ENCODE assay signal across 29 cellular contexts in the genomic region with DNA sequence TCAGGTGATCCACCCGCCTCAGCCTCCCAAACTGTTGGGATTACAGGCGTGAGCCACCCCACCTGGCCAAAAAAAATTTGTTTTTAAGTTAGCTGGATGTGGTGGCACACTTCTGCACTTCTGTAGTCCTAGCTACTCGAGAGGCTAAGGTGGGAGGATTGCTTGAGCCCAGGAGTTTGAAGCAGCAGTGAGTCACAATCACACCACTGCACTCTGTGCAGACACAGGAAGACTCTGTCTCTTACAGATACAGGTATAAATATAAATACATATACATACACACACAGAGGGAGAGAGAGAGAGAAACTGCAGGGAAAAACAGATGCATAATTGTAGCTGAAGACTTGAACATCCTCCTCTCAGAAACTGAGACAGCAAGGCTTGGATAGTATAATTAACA.
"Had no signal": no experiment of that assay in that cellular context is flagged by ENCODE, and none has a peak within 500 bp of the region (broad histone marks: within the 10 kb centered on the region; RNA-seq: fewer than 3 reads in every experiment).

No MANE protein-coding gene starts in this region.

- H3K27me3 Mint-ChIP-seq: activated CD4-positive, alpha-beta T cell treated with anti-CD3 and anti-CD28 coated beads, Interleukin-2, amount 10 ng/mL, durations not matched to agents 24 days and 14 days had no signal

- H3K27ac ChIP-seq: adrenal gland, body of pancreas, breast epithelium had no signal

- H3K36me3 ChIP-seq: adrenal gland, breast epithelium had no signal

- DNase-seq: activated CD4-positive, alpha-beta T cell treated with anti-CD3 and anti-CD28 coated beads, Interleukin-2, amount 10 ng/mL, durations not matched to agents 24 days and 14 days; activated CD4-positive, alpha-beta T cell treated with anti-CD3 and anti-CD28 coated beads, Interleukin-2, amount 50 U/mL, for 4 hours; activated CD8-positive, alpha-beta memory T cell treated with anti-CD3 and anti-CD28 coated beads, Interleukin-2, amount 50 U/mL, for 4 hours; activated gamma-delta T cell treated with Interleukin-2 at 50 U/mL for 16 hours; activated naive CD4-positive, alpha-beta T cell treated with anti-CD3 and anti-CD28 coated beads for 36 hours; activated T-cell treated with anti-CD3 and anti-CD28 coated beads for 4 hours; activated T-cell treated with anti-CD3 and anti-CD28 coated beads, Interleukin-2, amount 50 U/mL, for 4 hours; adrenal gland; body of pancreas; caudate nucleus; cerebellar nuclear complex; Kasumi-1; KG1; MM.1S; MV-4-11; NCI-H1092; NCI-H1436 treated with DMSO at 0.1 percent for 48 hours; NCI-H1694 treated with DMSO at 0.1 percent for 48 hours; NCI-H2029; NCI-H510A; NCI-H526; NCI-H748 treated with DMSO at 0.1 percent for 48 hours; NK-92 treated with Interleukin-12 subunit alpha and Interleukin-12 subunit beta, amount 100 ng/mL, for 24 hours; SIG-M5; SW 1271; T-helper 1 cell had no signal

- H3K4me1 ChIP-seq: adrenal gland, body of pancreas, breast epithelium had no signal

- ATAC-seq: activated T-cell treated with anti-CD3 and anti-CD28 coated beads, Interleukin-2, amount 50 U/mL, for 4 hours; body of pancreas had no signal

- H3K4me3 ChIP-seq: adrenal gland, body of pancreas, breast epithelium had no signal

- H3K27ac Mint-ChIP-seq: activated CD4-positive, alpha-beta T cell treated with anti-CD3 and anti-CD28 coated beads, Interleukin-2, amount 10 ng/mL, durations not matched to agents 24 days and 14 days; activated naive CD4-positive, alpha-beta T cell treated with anti-CD3 and anti-CD28 coated beads for 36 hours; activated naive CD4-positive, alpha-beta T cell treated with anti-CD3 and anti-CD28 coated beads, Interleukin-2, amount 50 U/mL, for 72 hours; activated T-helper 1 cell treated with anti-CD3 and anti-CD28 coated beads, Interleukin-12 subunit alpha, Interleukin-12 subunit beta, Interleukin-2, Interleukin-4 antibody, amounts not matched to agents 30 ng/mL and 10 ng/mL and 1 ng/mL, durations not matched to agents 14 hours and 24 hours and 36 hours had no signal

- H3K27me3 ChIP-seq: adrenal gland, body of pancreas, breast epithelium had no signal

- H3K9me3 ChIP-seq: adrenal gland, body of pancreas, breast epithelium had no signal

- H3K4me3 Mint-ChIP-seq: activated CD4-positive, alpha-beta T cell treated with anti-CD3 and anti-CD28 coated beads, Interleukin-2, amount 10 ng/mL, durations not matched to agents 24 days and 14 days; activated naive CD4-positive, alpha-beta T cell treated with anti-CD3 and anti-CD28 coated beads for 36 hours; activated T-cell treated with anti-CD3 and anti-CD28 coated beads, Interleukin-2, amount 50 U/mL, for 4 hours; activated T-helper 1 cell treated with anti-CD3 and anti-CD28 coated beads, Interleukin-12 subunit alpha, Interleukin-12 subunit beta, Interleukin-2, Interleukin-4 antibody, amounts not matched to agents 30 ng/mL and 10 ng/mL and 1 ng/mL, durations not matched to agents 14 hours and 24 hours and 36 hours had no signal
